Comparison of ENCODE assay signal across 24 cellular contexts in the genomic region with DNA sequence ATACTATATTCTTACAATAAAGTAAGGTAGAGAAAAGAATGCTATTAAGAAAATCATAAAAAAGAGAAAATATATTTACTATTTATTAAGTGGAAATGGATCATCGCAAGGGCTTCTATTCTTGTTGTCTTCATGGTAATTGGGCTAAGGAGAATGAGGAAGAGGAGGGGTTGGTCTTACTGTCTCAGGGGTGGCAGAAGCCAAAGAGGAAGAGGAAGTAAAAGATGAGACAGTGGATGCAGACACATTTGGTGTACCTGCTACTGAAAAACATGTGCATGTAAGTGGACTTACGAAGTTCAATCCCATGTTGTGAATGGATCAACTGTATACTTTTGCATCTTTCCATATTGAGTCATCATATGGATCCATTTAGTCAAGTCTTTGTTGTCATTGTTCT.
"Had no signal": no experiment of that assay in that cellular context is flagged by ENCODE, and none has a peak within 500 bp of the region (broad histone marks: within the 10 kb centered on the region; RNA-seq: fewer than 3 reads in every experiment).

No MANE protein-coding gene starts in this region.

- H3K9me3 ChIP-seq: SJCRH30, SK-N-SH had no signal

- H3K4me3 ChIP-seq: SJCRH30 had no signal

- H3K36me3 ChIP-seq: SJCRH30 had no signal

- H3K27ac ChIP-seq: RWPE1, SJCRH30, VCaP had no signal

- H3K4me1 ChIP-seq: SJCRH30 had no signal

- H3K27me3 ChIP-seq: SJCRH30 had no signal

- DNase-seq: activated CD4-positive, alpha-beta memory T cell treated with anti-CD3 and anti-CD28 coated beads for 36 hours; activated CD4-positive, alpha-beta T cell treated with anti-CD3 and anti-CD28 coated beads, Interleukin-2, amount 10 ng/mL, durations not matched to agents 7 days and 5 days; activated CD4-positive, CD25-positive, alpha-beta regulatory T cell; activated CD8-positive, alpha-beta memory T cell treated with anti-CD3 and anti-CD28 coated beads for 24 hours; activated gamma-delta T cell; activated naive CD4-positive, alpha-beta T cell treated with anti-CD3 and anti-CD28 coated beads for 36 hours; activated T-cell treated with anti-CD3 and anti-CD28 coated beads, Interleukin-2, amount 50 U/mL, for 4 hours; amygdala; cortex of kidney; KG1; NCI-H1092 treated with DMSO at 0.1 percent for 48 hours; NCI-H1417 treated with DMSO at 0.1 percent for 48 hours; NCI-H1694; NCI-H2029 treated with DMSO at 0.1 percent for 48 hours; NCI-H510A treated with DMSO at 0.1 percent for 48 hours; NCI-H69; NK-92 treated with Interleukin-12 subunit alpha and Interleukin-12 subunit beta, amount 100 ng/mL, for 24 hours; Right ventricle myocardium superior; SJCRH30; SK-N-SH; T-cell had no signal

- ATAC-seq: activated T-cell treated with anti-CD3 and anti-CD28 coated beads, Interleukin-2, amount 50 U/mL, for 4 hours; activated T-helper 17 cell treated with anti-CD3 and anti-CD28 coated beads, Interleukin-2, amount 50 U/mL, for 72 hours; T-cell had no signal
